8 cellular contexts compared by ENCODE assay signal in genomic region chr19:13846533-13847032, GRCh38.
DNase-seq lines count a peak whose midpoint lies in the region; ATAC-seq, FAIRE-seq and TF ChIP-seq lines count a peak whose summit lies in the region.

No MANE protein-coding gene starts in this region.

- H3K4me3 ChIP-seq in astrocyte of the spinal cord (ENCODE audit: low read depth, low read length): no peak overlapping the region
- H3K4me3 ChIP-seq in iPS-20b (ENCODE audit: low read length): peak overlapping the region; percentile 78

- peak overlapping the region; percentile 96 for H3K9ac ChIP-seq in iPS-20b (ENCODE audit: low read depth, low read length)

- H3K27me3 ChIP-seq in iPS-20b (ENCODE audit: insufficient read depth, low read length): peaks cover 5% of the 10 kb centered on the region

- H3K27ac ChIP-seq in iPS-20b (ENCODE audit: low read length): peak overlapping the region; percentile 97

- peak; percentile 48 for ATAC-seq in GM21515 (IDR thresholded peaks at IDR 0.05; ENCODE audit: unreplicated experiment)

- TF ChIP-seq CTCF in astrocyte of the spinal cord (IDR thresholded peaks at IDR 0.05; ENCODE audit: low read depth, low read length) (no peak), D721Med (IDR thresholded peaks at IDR 0.05; ENCODE audit: insufficient read depth, missing control alignments) (no peak)

- H3K36me3 ChIP-seq in iPS-20b (ENCODE audit: insufficient read depth, low read depth, low read length): no peaks in the 10 kb centered on the region

- FAIRE-seq in D721Med (lab: Jason Lieb, UNC): no peak

- H3K4me1 ChIP-seq in iPS-20b (ENCODE audit: insufficient read depth, low read length): peaks cover 28% of the 10 kb centered on the region

- DNase-seq in DMS79 (lab: John Stamatoyannopoulos, UW): peak; percentile 72
- DNase-seq in KG1 (lab: John Stamatoyannopoulos, UW): peak; percentile 79
- peak; percentile 94 for DNase-seq in T-helper 9 cell
- DNase-seq in astrocyte of the spinal cord (ENCODE audit: low read depth, low spot score): peak; percentile 96
- DNase-seq in stimulated activated CD4-positive, alpha-beta T cell treated with anti-CD3 and anti-CD28 coated beads, Interleukin-12 subunit alpha, Interleukin-12 subunit beta, amount 100 ng/mL, for 24 hours (ENCODE audit: low read depth in 2 of 2): peak; percentile 78 to 91
- DNase-seq in D721Med (ENCODE audit: insufficient read length, low spot score): no peak

- H3K9me3 ChIP-seq in iPS-20b (ENCODE audit: insufficient read depth, low read depth, low read length): no peaks in the 10 kb centered on the region

- in situ Hi-C loops in astrocyte of the spinal cord (cut with HindIII; ENCODE audit: low sequenced_read_pairs): no loop called here
